ENCODE assay signal across 12 cellular contexts in genomic region chr2:237677951-237678481, GRCh38. TPM values are rescaled to one million over a fixed set of nuclear protein-coding genes. Genes with fewer than 3 reads are reported as not detected.
A peak's percentile ranks its signal among the peaks of the same experiment; 100 is the strongest.
DNase-seq lines count a peak whose midpoint lies in the region; ATAC-seq, FAIRE-seq and TF ChIP-seq lines count a peak whose summit lies in the region.
"Had no signal": no experiment of that assay in that cellular context is flagged by ENCODE, and none has a peak within 500 bp of the region (broad histone marks: within the 10 kb centered on the region; RNA-seq: fewer than 3 reads in every experiment).

No MANE protein-coding gene starts in this region.

- no peak overlapping the region for H2BK5ac ChIP-seq in neuronal stem cell (ENCODE audit: low read length)

- peaks cover 7% of the 10 kb centered on the region for H3K27me3 Mint-ChIP-seq in IgD-negative memory B cell
- no peaks in the 10 kb centered on the region for H3K27me3 Mint-ChIP-seq in astrocyte (ENCODE audit: low read depth, unreplicated experiment)
- H3K27me3 Mint-ChIP-seq in stimulated activated naive B cell treated with anti-CD40 and anti-IgM and Interleukin-4, amounts not matched to agents 10 μg/mL and 1 μg/mL and 100 μg/mL, for 72 hours: no peaks in the 10 kb centered on the region

- H3K79me2 ChIP-seq in astrocyte (ENCODE audit: insufficient read depth, low read length): peaks cover 9% of the 10 kb centered on the region

- H2BK12ac ChIP-seq in neuronal stem cell (ENCODE audit: low read length): no peak overlapping the region

- no peak overlapping the region for H2AFZ ChIP-seq in astrocyte (ENCODE audit: low read depth, low read length)
- H2AFZ ChIP-seq in neuronal stem cell (ENCODE audit: low read length): no peak overlapping the region

- H3K14ac ChIP-seq in neuronal stem cell (ENCODE audit: low read length): no peak overlapping the region

- no peak for TF ChIP-seq CTCF in astrocyte (IDR thresholded peaks at IDR 0.05; ENCODE audit: insufficient read depth, low read depth, low read length)

- no peak for FAIRE-seq in astrocyte (lab: Jason Lieb, UNC)

- H3K9me3 Mint-ChIP-seq in IgD-negative memory B cell (no peaks in the 10 kb centered on the region), astrocyte (ENCODE audit: unreplicated experiment) (no peaks in the 10 kb centered on the region)
- H3K9me3 Mint-ChIP-seq in stimulated activated naive B cell treated with anti-CD40 and anti-IgM and Interleukin-4, amounts not matched to agents 10 μg/mL and 1 μg/mL and 100 μg/mL, for 72 hours: no peaks in the 10 kb centered on the region
- H3K9me3 Mint-ChIP-seq: H9, nephron progenitor cell had no signal

- H3K4me2 ChIP-seq in astrocyte (ENCODE audit: low read length) (peak overlapping the region; percentile 57), neuronal stem cell (ENCODE audit: insufficient read depth, low read length, poor library complexity, severe bottlenecking) (no peak overlapping the region)

- H4K8ac ChIP-seq in neuronal stem cell (ENCODE audit: low read depth, low read length): no peak overlapping the region

- H3K36me3 ChIP-seq in astrocyte (ENCODE audit: insufficient read depth, low read length): no peaks in the 10 kb centered on the region
- H3K36me3 ChIP-seq in neuronal stem cell (replicated peaks in 1 of 2; ENCODE audit: control insufficient read depth in 2 of 2, insufficient read depth in 2 of 2, low read length in 2 of 2): peaks cover 0 to 8% of the 10 kb centered on the region in 2 donors

- peaks cover 2% of the 10 kb centered on the region for H3K79me1 ChIP-seq in neuronal stem cell (ENCODE audit: low read depth, low read length)

- DNase-seq in astrocyte (ENCODE audit: low read depth): peak; percentile 94
- peak; percentile 52 for DNase-seq in stimulated activated naive B cell treated with anti-CD40 and anti-IgM and Interleukin-4, amounts not matched to agents 10 μg/mL and 1 μg/mL and 100 μg/mL, for 72 hours
- DNase-seq in activated CD4-positive, CD25-positive, alpha-beta regulatory T cell (lab: John Stamatoyannopoulos, UW): no peak
- DNase-seq in neuronal stem cell (ENCODE audit: low spot score): no peak
- DNase-seq: central memory CD4-positive, alpha-beta T cell; H9; nephron progenitor cell; stimulated activated naive CD8-positive, alpha-beta T cell treated with anti-CD3 and anti-CD28 coated beads, Interleukin-15, Interleukin-2, amounts not matched to agents 100 U/mL and 50 U/mL, for 24 hours had no signal

- whole genome bisulfite sequencing in neuronal stem cell (ENCODE audit: extremely low coverage in 2 of 2, insufficient read length in 2 of 2, insufficient replicate concordance in 1 of 2), 2 donors: no CpG with 5 or more reads among the region's 7 CpGs

- H3K27me3 ChIP-seq in astrocyte (ENCODE audit: insufficient read depth, low read length): no peaks in the 10 kb centered on the region
- no peaks in the 10 kb centered on the region for H3K27me3 ChIP-seq in layer of hippocampus (ENCODE audit: control insufficient read depth, insufficient read depth, low read length)
- no peaks in the 10 kb centered on the region for H3K27me3 ChIP-seq in neuronal stem cell (ENCODE audit: control insufficient read depth in 3 of 3, insufficient read depth in 3 of 3, low read depth in 1 of 3, low read length in 3 of 3)

- peak overlapping the region in 3 of 4 donors; percentile 11 to 81 (median 81) for H3K4me3 Mint-ChIP-seq in IgD-negative memory B cell
- no peak overlapping the region for H3K4me3 Mint-ChIP-seq in astrocyte (ENCODE audit: unreplicated experiment)
- peak overlapping the region; percentile 44 to 64 for H3K4me3 Mint-ChIP-seq in stimulated activated naive B cell treated with anti-CD40 and anti-IgM and Interleukin-4, amounts not matched to agents 10 μg/mL and 1 μg/mL and 100 μg/mL, for 72 hours
- H3K4me3 Mint-ChIP-seq: H9, nephron progenitor cell had no signal

- no peak overlapping the region for H3K18ac ChIP-seq in neuronal stem cell (ENCODE audit: low read length)

- no peak overlapping the region for H3K23ac ChIP-seq in neuronal stem cell (ENCODE audit: low read depth, low read length, poor library complexity)

- H3K9me3 ChIP-seq in astrocyte (ENCODE audit: insufficient read depth, low read depth, low read length): no peaks in the 10 kb centered on the region
- H3K9me3 ChIP-seq in neuronal stem cell (replicated peaks in 1 of 2; ENCODE audit: control insufficient read depth in 2 of 2, insufficient read depth in 1 of 2, low read depth in 1 of 2, low read length in 2 of 2): no peaks in the 10 kb centered on the region

- H3K4me1 Mint-ChIP-seq in IgD-negative memory B cell (peaks cover 29 to 46% (median 44%) of the 10 kb centered on the region in 3 donors), astrocyte (ENCODE audit: low read depth, unreplicated experiment) (peaks cover 32% of the 10 kb centered on the region)
- peaks cover 37 to 65% of the 10 kb centered on the region in 2 donors for H3K4me1 Mint-ChIP-seq in stimulated activated naive B cell treated with anti-CD40 and anti-IgM and Interleukin-4, amounts not matched to agents 10 μg/mL and 1 μg/mL and 100 μg/mL, for 72 hours

- H3K27ac Mint-ChIP-seq in IgD-negative memory B cell (peak overlapping the region in 2 of 3 donors; percentile 94 to 99), astrocyte (ENCODE audit: unreplicated experiment) (peak overlapping the region; percentile 78)
- H3K27ac Mint-ChIP-seq in stimulated activated naive B cell treated with anti-CD40 and anti-IgM and Interleukin-4, amounts not matched to agents 10 μg/mL and 1 μg/mL and 100 μg/mL, for 72 hours: peak overlapping the region; percentile 94
- H3K27ac Mint-ChIP-seq: H9, nephron progenitor cell had no signal

- H3K27ac ChIP-seq in astrocyte (ENCODE audit: low read depth, low read length): peak overlapping the region; percentile 68
- peak overlapping the region; percentile 19 for H3K27ac ChIP-seq in layer of hippocampus (ENCODE audit: low read depth, low read length)
- no peak overlapping the region for H3K27ac ChIP-seq in neuronal stem cell (replicated peaks; ENCODE audit: low read length)

- H3K4me1 ChIP-seq in astrocyte (ENCODE audit: insufficient read depth, low read length): peaks cover 35% of the 10 kb centered on the region
- H3K4me1 ChIP-seq in neuronal stem cell (ENCODE audit: control insufficient read depth in 2 of 2, insufficient read depth in 1 of 2, low read depth in 1 of 2, low read length in 2 of 2): peaks cover 15 to 28% of the 10 kb centered on the region in 2 donors

- peaks cover 2% of the 10 kb centered on the region for H3K36me3 Mint-ChIP-seq in IgD-negative memory B cell
- H3K36me3 Mint-ChIP-seq in astrocyte (ENCODE audit: low read depth, unreplicated experiment): peaks cover 5% of the 10 kb centered on the region
- peaks cover 0 to 10% of the 10 kb centered on the region in 2 donors for H3K36me3 Mint-ChIP-seq in stimulated activated naive B cell treated with anti-CD40 and anti-IgM and Interleukin-4, amounts not matched to agents 10 μg/mL and 1 μg/mL and 100 μg/mL, for 72 hours

- peak overlapping the region; percentile 58 for H3K9ac ChIP-seq in astrocyte (ENCODE audit: low read length)
- H3K9ac ChIP-seq in neuronal stem cell (ENCODE audit: low read depth, low read length, poor library complexity): no peak overlapping the region

- H2BK15ac ChIP-seq in neuronal stem cell (ENCODE audit: low read length): no peak overlapping the region

- H3K4me3 ChIP-seq in astrocyte (ENCODE audit: insufficient read depth, low read depth, low read length) (no peak overlapping the region), neuronal stem cell (ENCODE audit: low read length in 2 of 2) (no peak overlapping the region)

- H2BK120ac ChIP-seq in neuronal stem cell (ENCODE audit: low read depth, low read length): no peak overlapping the region

- no peak overlapping the region for H4K91ac ChIP-seq in neuronal stem cell (ENCODE audit: low read depth, low read length, poor library complexity)

- H2AK5ac ChIP-seq in neuronal stem cell (ENCODE audit: low read depth, low read length): no peak overlapping the region

- H4K20me1 ChIP-seq in astrocyte (ENCODE audit: insufficient read depth, low read length): no peaks in the 10 kb centered on the region

- H3K4ac ChIP-seq in neuronal stem cell (ENCODE audit: low read length): no peak overlapping the region

- peak; percentile 29 to 46 for ATAC-seq in stimulated activated naive B cell treated with anti-CD40 and anti-IgM and Interleukin-4, amounts not matched to agents 10 μg/mL and 1 μg/mL and 100 μg/mL, for 72 hours (replicated peaks)
- ATAC-seq in GM18873 (IDR thresholded peaks at IDR 0.05; ENCODE audit: low FRiP score, unreplicated experiment) (no peak), GM21515 (IDR thresholded peaks at IDR 0.05; ENCODE audit: unreplicated experiment) (no peak)
- ATAC-seq: stimulated activated naive CD8-positive, alpha-beta T cell treated with anti-CD3 and anti-CD28 coated beads, Interleukin-15, Interleukin-2, amounts not matched to agents 100 U/mL and 50 U/mL, for 24 hours had no signal

RNA-seq across cellular contexts. Expression of gene LRRFIP1, which starts 50.6 kb away (rescaled TPM):
- polyA plus RNA-seq in IgD-negative memory B cell: 123 TPM
- 83.3 and 84.1 TPM in 2 replicates for total RNA-seq in astrocyte
- 30.3 TPM for polyA plus RNA-seq in neuronal stem cell (2013, experiment 1 of 2)
- polyA plus RNA-seq in neuronal stem cell (2013, experiment 2 of 2): 33.9 TPM

Comparison
In these comparisons a context has a peak if more than half of its experiments do, and no peak if none do; other contexts are left out.
1. DNase-seq: peak in astrocyte (single experiment) and stimulated activated naive B cell treated with anti-CD40 and anti-IgM and Interleukin-4, amounts not matched to agents 10 μg/mL and 1 μg/mL and 100 μg/mL, for 72 hours (single experiment); none in activated CD4-positive, CD25-positive, alpha-beta regulatory T cell (0 of 4) and neuronal stem cell (single experiment).
2. ATAC-seq: peak in stimulated activated naive B cell treated with anti-CD40 and anti-IgM and Interleukin-4, amounts not matched to agents 10 μg/mL and 1 μg/mL and 100 μg/mL, for 72 hours (2 of 2); none in GM18873 (single experiment) and GM21515 (single experiment).
3. Peak in every context shown above with its lines, with median percentiles within 50 percentile points of each other: H3K27ac Mint-ChIP-seq.